Comparison of ENCODE assay signal across 1 cellular context in the genomic region with DNA sequence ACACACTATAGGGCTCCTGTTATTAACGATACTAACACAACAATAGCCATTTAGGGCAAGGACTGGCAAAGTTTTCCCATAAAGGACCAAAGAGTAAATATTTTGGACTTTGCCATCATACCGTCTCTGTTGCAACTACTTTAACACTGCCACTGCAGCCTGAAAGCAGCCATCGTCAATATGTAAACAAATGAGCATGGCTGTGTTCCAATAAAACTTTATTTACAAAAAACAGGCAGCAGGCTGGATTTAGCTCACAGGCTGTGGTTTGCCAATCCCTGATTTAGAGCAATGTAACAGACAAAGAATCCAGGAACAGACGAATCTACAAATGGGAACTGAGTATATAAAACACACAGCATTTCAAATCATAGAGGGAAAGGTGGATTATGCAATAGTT.
TF ChIP-seq lines count a peak whose summit lies in the region.

No MANE protein-coding gene starts in this region.

TF ChIP-seq in GM23338, 12 proteins besides CTCF, POLR2A, EP300 and RAD21 (continued from another document):
- TF ChIP-seq ZNF462 (CRISPR knock-in tag; IDR thresholded peaks at IDR 0.05) (no peak), ETS1 (IDR thresholded peaks at IDR 0.05) (no peak), ZNF331 (CRISPR knock-in tag; IDR thresholded peaks at IDR 0.05; ENCODE audit: low read depth) (no peak), CREB1 (CRISPR knock-in tag; IDR thresholded peaks at IDR 0.05; ENCODE audit: low read depth) (no peak), EZH2 (IDR thresholded peaks at IDR 0.05; ENCODE audit: low read depth, unreplicated experiment) (no peak)
